ENCODE assay signal across 12 cellular contexts in genomic region chr5:93062548-93062947, GRCh38.
DNase-seq lines count a peak whose midpoint lies in the region; ATAC-seq and TF ChIP-seq lines count a peak whose summit lies in the region.
"Had no signal": no experiment of that assay in that cellular context is flagged by ENCODE, and none has a peak within 500 bp of the region (broad histone marks: within the 10 kb centered on the region; RNA-seq: fewer than 3 reads in every experiment).

No MANE protein-coding gene starts in this region.

- H3K4me3 ChIP-seq in MM.1S (ENCODE audit: low read length), result no peak overlapping the region
- H3K4me3 ChIP-seq in endodermal cell (ENCODE audit: low read length), result no peak overlapping the region

- CTCF ChIA-PET in CD4-positive, alpha-beta T cell (lab: Charles Lee), result no interaction called here

- intact Hi-C loops in CD4-positive, alpha-beta T cell (cut with DNase I, micrococcal nuclease), result no loop called here

- no peaks in the 10 kb centered on the region for H3K79me2 ChIP-seq in MM.1S (ENCODE audit: low read length)

- H4K20me1 ChIP-seq in MM.1S (ENCODE audit: insufficient read depth, low read length), result no peaks in the 10 kb centered on the region

- TF ChIP-seq CTCF in GM12874 (IDR thresholded peaks at IDR 0.05; ENCODE audit: insufficient read depth, low read depth, low read length) (0 out of 2 replicates have a peak, but pooled peaks have one; percentile 6), MM.1S (IDR thresholded peaks at IDR 0.05; ENCODE audit: low read length) (peak; percentile 30), endodermal cell (conservative IDR thresholded peaks at IDR 0.05) (peak; percentile 73), progenitor cell of endocrine pancreas (IDR thresholded peaks at IDR 0.05; ENCODE audit: unreplicated experiment) (peak; percentile 18)
- TF ChIP-seq CTCF in CD4-positive, alpha-beta T cell (IDR thresholded peaks at IDR 0.05), result no peak

- POLR2A ChIA-PET in CD4-positive, alpha-beta T cell (lab: Charles Lee), result no interaction called here

- H2AFZ ChIP-seq in MM.1S (ENCODE audit: low read length), result no peak overlapping the region

- H3K4me2 ChIP-seq in MM.1S (ENCODE audit: low read depth, low read length), result no peak overlapping the region

- H3K36me3 Mint-ChIP-seq in endodermal cell (ENCODE audit: low read depth) (no peaks in the 10 kb centered on the region), progenitor cell of endocrine pancreas (ENCODE audit: insufficient read depth) (no peaks in the 10 kb centered on the region)
- no peaks in the 10 kb centered on the region for H3K36me3 Mint-ChIP-seq in CD4-positive, alpha-beta T cell (ENCODE audit: low read depth)
- H3K36me3 Mint-ChIP-seq: IgD-negative memory B cell, memory B cell had no signal

- no peak for ATAC-seq in CD4-positive, alpha-beta T cell (ENCODE audit: poor library complexity)
- ATAC-seq in GM21390 (IDR thresholded peaks at IDR 0.05; ENCODE audit: unreplicated experiment), result no peak
- ATAC-seq: activated T-cell treated with anti-CD3 and anti-CD28 coated beads, Interleukin-2, amount 50 U/mL, for 4 hours; effector memory CD8-positive, alpha-beta T cell had no signal

- no peaks in the 10 kb centered on the region for H3K9me3 ChIP-seq in MM.1S (replicated peaks; ENCODE audit: insufficient read depth, low read length)
- no peaks in the 10 kb centered on the region for H3K9me3 ChIP-seq in endodermal cell (ENCODE audit: control insufficient read depth, low read length)
- H3K9me3 ChIP-seq in CD4-positive, alpha-beta T cell (ENCODE audit: control insufficient read depth, low read length), result no peaks in the 10 kb centered on the region

- H3K27me3 ChIP-seq in MM.1S (replicated peaks; ENCODE audit: insufficient read depth, low read length) (no peaks in the 10 kb centered on the region), endodermal cell (ENCODE audit: control insufficient read depth, insufficient read depth, low read length, poor library complexity, severe bottlenecking) (no peaks in the 10 kb centered on the region)
- no peaks in the 10 kb centered on the region for H3K27me3 ChIP-seq in CD4-positive, alpha-beta T cell (ENCODE audit: control insufficient read depth, insufficient read depth, low read length)

- H3F3A ChIP-seq in MM.1S (ENCODE audit: insufficient read depth, low read length), result no peaks in the 10 kb centered on the region

- no peaks in the 10 kb centered on the region for H3K9me2 ChIP-seq in MM.1S (replicated peaks; ENCODE audit: insufficient read depth, low read length)

- H3K4me3 Mint-ChIP-seq in endodermal cell (no peak overlapping the region), progenitor cell of endocrine pancreas (ENCODE audit: low read depth) (no peak overlapping the region)
- H3K4me3 Mint-ChIP-seq in CD4-positive, alpha-beta T cell, result no peak overlapping the region
- H3K4me3 Mint-ChIP-seq: activated T-cell treated with anti-CD3 and anti-CD28 coated beads, Interleukin-2, amount 50 U/mL, for 4 hours; effector memory CD8-positive, alpha-beta T cell; IgD-negative memory B cell; memory B cell had no signal

- H3K4me1 Mint-ChIP-seq in endodermal cell (no peaks in the 10 kb centered on the region), progenitor cell of endocrine pancreas (ENCODE audit: low read depth) (no peaks in the 10 kb centered on the region)
- H3K4me1 Mint-ChIP-seq in CD4-positive, alpha-beta T cell (ENCODE audit: low read depth), result no peaks in the 10 kb centered on the region
- H3K4me1 Mint-ChIP-seq: memory B cell had no signal

- H3K27ac ChIP-seq in MM.1S (ENCODE audit: low read length) (no peak overlapping the region), endodermal cell (ENCODE audit: low read depth, low read length) (no peak overlapping the region)
- H3K27ac ChIP-seq in CD4-positive, alpha-beta T cell (ENCODE audit: low read depth, low read length), result no peak overlapping the region

- no peaks in the 10 kb centered on the region for H3K27me3 Mint-ChIP-seq in endodermal cell (ENCODE audit: insufficient read depth)
- no peaks in the 10 kb centered on the region for H3K27me3 Mint-ChIP-seq in progenitor cell of endocrine pancreas
- H3K27me3 Mint-ChIP-seq in CD4-positive, alpha-beta T cell, result no peaks in the 10 kb centered on the region
- H3K27me3 Mint-ChIP-seq: effector memory CD8-positive, alpha-beta T cell; IgD-negative memory B cell; memory B cell had no signal

- H3K9ac ChIP-seq in MM.1S (ENCODE audit: low read length), result no peak overlapping the region
- no peak overlapping the region for H3K9ac ChIP-seq in endodermal cell (ENCODE audit: extremely low read depth, low read length, poor library complexity, severe bottlenecking)

- no peaks in the 10 kb centered on the region for H3K9me3 Mint-ChIP-seq in endodermal cell
- H3K9me3 Mint-ChIP-seq in progenitor cell of endocrine pancreas (ENCODE audit: low read depth), result peaks cover 4% of the 10 kb centered on the region
- H3K9me3 Mint-ChIP-seq in CD4-positive, alpha-beta T cell, result no peaks in the 10 kb centered on the region
- H3K9me3 Mint-ChIP-seq: activated T-cell treated with anti-CD3 and anti-CD28 coated beads, Interleukin-2, amount 50 U/mL, for 4 hours had no signal

- 97% methylated on average over 1 of the region's 1 CpG; no CpG with 5 or more reads in 1 of the 2 experiments for WGBS in endodermal cell (ENCODE audit: insufficient coverage in 1 of 2, insufficient read length in 1 of 2), 2 experiments

- no peaks in the 10 kb centered on the region for H3K36me3 ChIP-seq in MM.1S (replicated peaks; ENCODE audit: insufficient read depth, low read length)
- H3K36me3 ChIP-seq in endodermal cell (ENCODE audit: control insufficient read depth, insufficient read depth, low read length), result no peaks in the 10 kb centered on the region

- no peak overlapping the region for H3K27ac Mint-ChIP-seq in endodermal cell
- H3K27ac Mint-ChIP-seq in progenitor cell of endocrine pancreas, result no peak overlapping the region
- no peak overlapping the region for H3K27ac Mint-ChIP-seq in CD4-positive, alpha-beta T cell
- H3K27ac Mint-ChIP-seq: effector memory CD8-positive, alpha-beta T cell; IgD-negative memory B cell; memory B cell had no signal

- DNase-seq in MM.1S (no peak), endodermal cell (no peak), progenitor cell of endocrine pancreas (ENCODE audit: low spot score, unreplicated experiment) (no peak), OCI-M2 (lab: John Stamatoyannopoulos, UW; ENCODE audit: unreplicated experiment) (no peak)
- DNase-seq in CD4-positive, alpha-beta T cell, result no peak
- DNase-seq: activated T-cell treated with anti-CD3 and anti-CD28 coated beads, Interleukin-2, amount 50 U/mL, for 4 hours; effector memory CD8-positive, alpha-beta T cell; stimulated activated CD4-positive, alpha-beta T cell treated with anti-CD3 and anti-CD28 coated beads, Interleukin-15, amount 100 ng/mL, for 24 hours had no signal

- H3K4me1 ChIP-seq in MM.1S (ENCODE audit: low read length) (no peaks in the 10 kb centered on the region), endodermal cell (ENCODE audit: control insufficient read depth, insufficient read depth, low read length) (no peaks in the 10 kb centered on the region)
